In the genomic region with DNA sequence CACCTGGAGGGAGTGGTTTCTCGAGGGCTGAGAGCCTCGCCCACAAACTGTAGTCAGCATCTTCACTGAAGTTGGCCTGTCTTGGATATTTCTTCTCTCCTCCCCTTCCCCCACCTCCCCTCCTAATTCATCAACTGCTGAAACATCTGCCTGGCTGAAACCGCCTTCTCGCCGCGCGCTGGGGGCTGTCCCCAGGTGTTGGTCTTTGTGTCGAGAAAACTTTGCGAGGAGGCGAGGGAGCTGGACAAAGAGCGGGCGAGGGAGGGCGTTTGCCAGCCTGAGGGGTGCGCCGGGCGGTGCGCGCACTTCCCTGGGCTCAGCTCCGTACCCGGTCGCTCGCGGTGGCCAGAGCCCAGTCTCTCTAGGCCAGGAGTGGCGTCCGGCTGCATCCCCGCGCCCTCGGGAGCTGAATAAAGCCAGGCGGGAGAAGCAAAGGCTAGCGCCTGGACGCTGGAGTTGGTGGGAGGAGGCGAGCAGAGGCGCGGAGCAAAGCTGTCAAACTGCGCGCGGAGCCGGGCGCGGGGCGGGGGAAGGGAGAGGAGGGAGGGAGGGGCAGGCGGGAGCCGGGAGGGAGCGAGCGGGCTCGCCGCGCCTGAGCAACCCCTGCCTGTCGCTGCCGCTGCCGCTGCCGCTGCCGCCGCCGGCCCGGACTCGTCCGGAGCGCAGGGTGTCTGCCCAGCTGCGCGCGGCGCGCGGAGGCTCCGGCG, we compare ENCODE assay signal across 9 cellular contexts. TPM values are rescaled to one million over a fixed set of nuclear protein-coding genes. Genes with fewer than 3 reads are reported as not detected.
A peak's percentile ranks its signal among the peaks of the same experiment; 100 is the strongest.
DNase-seq lines count a peak whose midpoint lies in the region; ATAC-seq and TF ChIP-seq lines count a peak whose summit lies in the region.
"Had no signal": no experiment of that assay in that cellular context is flagged by ENCODE, and none has a peak within 500 bp of the region (broad histone marks: within the 10 kb centered on the region; RNA-seq: fewer than 3 reads in every experiment).

Gene ST8SIA2, plus strand, starts transcription at position 595 of the 707 bp plus-strand sequence. CDS start 184 bp downstream, outside the sequence.

- H3K9me3 ChIP-seq in cardiac muscle cell (ENCODE audit: low read depth) = no peaks in the 10 kb centered on the region
- H3K9me3 ChIP-seq in skeletal muscle tissue (ENCODE audit: control insufficient read depth in 3 of 3, low read length in 3 of 3) = no peaks in the 10 kb centered on the region
- H3K9me3 ChIP-seq in aorta (ENCODE audit: control insufficient read depth, low read length) = no peaks in the 10 kb centered on the region

- ATAC-seq in HG03108 (IDR thresholded peaks at IDR 0.05; ENCODE audit: unreplicated experiment) = no peak
- ATAC-seq in aorta (ENCODE audit: low FRiP score) = no peak
- no peak for ATAC-seq in HG02798 (IDR thresholded peaks at IDR 0.05; ENCODE audit: poor library complexity, unreplicated experiment)

- peak within 1 kb of the TSS; percentile 72 for H3K4me3 ChIP-seq in cardiac muscle cell
- peak within 1 kb of the TSS; percentile 60 to 68 (median 65) for H3K4me3 ChIP-seq in skeletal muscle tissue (ENCODE audit: low read length in 3 of 3)
- no peak within 1 kb of the TSS for H3K4me3 ChIP-seq in aorta (ENCODE audit: low read length in 2 of 2)

- 1% methylated on average over 28 to 67 of the region's 67 CpGs for WGBS in aorta, 2 donors

- H3K27ac ChIP-seq in cardiac muscle cell (no peak within 1 kb of the TSS), skeletal muscle tissue (ENCODE audit: low read depth, low read length) (no peak within 1 kb of the TSS), aorta (ENCODE audit: low read depth in 1 of 2, low read length in 2 of 2) (no peak within 1 kb of the TSS)

- H3K4me1 ChIP-seq in cardiac muscle cell (ENCODE audit: low read depth) (peaks cover 5% of the 10 kb centered on the region), skeletal muscle tissue (ENCODE audit: control insufficient read depth in 3 of 3, insufficient read depth in 3 of 3, low read length in 3 of 3) (peaks cover 6 to 13% (median 7%) of the 10 kb centered on the region in 3 donors), aorta (ENCODE audit: control insufficient read depth in 1 of 2, insufficient read depth in 2 of 2, low read length in 2 of 2) (no peaks in the 10 kb centered on the region)

- TF ChIP-seq CTCF in cardiac muscle cell (IDR thresholded peaks at IDR 0.05; ENCODE audit: low read depth, low read length) = no peak

- H3K9ac ChIP-seq in skeletal muscle tissue (ENCODE audit: low read depth in 1 of 3, low read length in 3 of 3) = peak within 1 kb of the TSS in 2 of 3 donors; percentile 50 to 53

- DNase-seq in NCI-H146 (lab: John Stamatoyannopoulos, UW) (peak; percentile 34), NCI-H146 treated with DMSO at 0.1 percent for 48 hours (lab: John Stamatoyannopoulos, UW; ENCODE audit: unreplicated experiment) (no peak), RPMI8226 (peak; percentile 87), cardiac muscle cell (ENCODE audit: low read depth in 1 of 2, low spot score in 1 of 2) (peak; percentile 26 to 85), aorta (no peak)

- H3K36me3 ChIP-seq in cardiac muscle cell = no peaks in the 10 kb centered on the region
- H3K36me3 ChIP-seq in skeletal muscle tissue (ENCODE audit: control insufficient read depth in 3 of 3, insufficient read depth in 3 of 3, low read length in 3 of 3) = no peaks in the 10 kb centered on the region
- no peaks in the 10 kb centered on the region for H3K36me3 ChIP-seq in aorta (ENCODE audit: control insufficient read depth in 1 of 2, insufficient read depth in 2 of 2, low read length in 1 of 2)

- intact Hi-C loops in aorta (cut with DNase I) = no loop called here

- H3K27me3 ChIP-seq in cardiac muscle cell = peaks cover 28% of the 10 kb centered on the region
- H3K27me3 ChIP-seq in skeletal muscle tissue (ENCODE audit: control insufficient read depth in 3 of 3, insufficient read depth in 3 of 3, low read length in 3 of 3) = peaks cover 39 to 45% (median 43%) of the 10 kb centered on the region in 3 donors
- no peaks in the 10 kb centered on the region for H3K27me3 ChIP-seq in aorta (ENCODE audit: control insufficient read depth in 1 of 2, insufficient read depth in 2 of 2, low read length in 1 of 2)

RNA-seq across cellular contexts. Expression of gene ST8SIA2, which starts in this region (rescaled TPM):
- total RNA-seq in cardiac muscle cell (4.8 and 5.9 TPM in 2 replicates), skeletal muscle tissue (7.8 TPM), aorta (not detected)
- polyA plus RNA-seq in cardiac muscle cell (4.0 and 4.5 TPM in 2 replicates), aorta (under 1 TPM in 1 of 2 donors, not detected in 1; 0.05 TPM)
- total RNA-seq: natural killer cell treated with Interleukin-12 subunit alpha and Interleukin-12 subunit beta and Interleukin-15 and Interleukin-18, amount 100 ng/mL, for 72 hours had no signal

Comparison
In these comparisons a context has a peak if more than half of its experiments do, and no peak if none do; other contexts are left out.
1. DNase-seq: peak in NCI-H146 (single experiment), RPMI8226 (single experiment) and cardiac muscle cell (2 of 2); none in NCI-H146 treated with DMSO at 0.1 percent for 48 hours (single experiment) and aorta (0 of 2).
2. H3K4me3 ChIP-seq: peak in cardiac muscle cell (single experiment) and skeletal muscle tissue (3 of 3); none in aorta (0 of 2).